In the genomic region with DNA sequence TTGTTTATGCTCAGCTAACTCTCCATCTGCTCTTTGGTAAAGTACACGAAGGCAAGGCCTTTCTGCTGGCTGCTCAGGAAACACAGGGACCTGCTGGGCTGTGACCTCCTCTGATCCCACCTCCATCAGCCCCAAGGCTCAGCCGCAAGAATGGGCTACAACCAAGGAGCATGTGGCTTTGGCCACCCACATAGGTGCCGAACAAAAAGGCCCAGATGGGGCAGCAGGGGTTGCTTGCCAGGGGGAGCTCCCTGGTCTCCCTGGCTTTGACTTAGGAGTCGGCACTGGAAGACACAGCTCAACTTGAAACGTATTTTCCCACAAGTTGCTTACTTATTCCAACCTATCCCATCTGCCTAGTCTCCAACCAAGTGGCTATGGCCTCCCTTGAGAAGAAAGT, we compare ENCODE assay signal across 34 cellular contexts.
"Had no signal": no experiment of that assay in that cellular context is flagged by ENCODE, and none has a peak within 500 bp of the region (broad histone marks: within the 10 kb centered on the region; RNA-seq: fewer than 3 reads in every experiment).

No MANE protein-coding gene starts in this region.

- DNase-seq: activated B cell treated with CpG ODN at 0.5 μM for 24 hours; activated CD4-positive, alpha-beta T cell treated with anti-CD3 and anti-CD28 coated beads for 4 hours; activated CD4-positive, alpha-beta T cell treated with anti-CD3 and anti-CD28 coated beads, Interleukin-2, amount 10 ng/mL, durations not matched to agents 24 days and 14 days; activated CD4-positive, alpha-beta T cell treated with anti-CD3 and anti-CD28 coated beads, Interleukin-2, amount 50 U/mL, for 1 hour; activated CD4-positive, alpha-beta T cell treated with anti-CD3 and anti-CD28 coated beads, Interleukin-2, amount 50 U/mL, for 4 hours; activated CD4-positive, CD25-positive, alpha-beta regulatory T cell treated with anti-CD3 and anti-CD28 coated beads, Interleukin-2, amount 50 U/mL, for 72 hours; activated CD8-positive, alpha-beta memory T cell treated with anti-CD3 and anti-CD28 coated beads, Interleukin-2, amount 50 U/mL, for 4 hours; activated CD8-positive, alpha-beta T cell treated with anti-CD3 and anti-CD28 coated beads for 36 hours; activated effector memory CD4-positive, alpha-beta T cell treated with anti-CD3 and anti-CD28 coated beads, Interleukin-2, amount 50 U/mL, for 16 hours; activated gamma-delta T cell treated with Interleukin-2 at 50 U/mL for 16 hours; activated naive CD4-positive, alpha-beta T cell; activated naive CD4-positive, alpha-beta T cell treated with anti-CD3 and anti-CD28 coated beads for 36 hours; activated naive CD4-positive, alpha-beta T cell treated with anti-CD3 and anti-CD28 coated beads, Interleukin-2, amount 50 U/mL, for 16 hours; activated naive CD8-positive, alpha-beta T cell treated with anti-CD3 and anti-CD28 coated beads for 36 hours; activated T-cell treated with anti-CD3 and anti-CD28 coated beads for 4 hours; activated T-cell treated with anti-CD3 and anti-CD28 coated beads, Interleukin-2, amount 50 U/mL, for 1 hour; activated T-cell treated with anti-CD3 and anti-CD28 coated beads, Interleukin-2, amount 50 U/mL, for 4 hours; activated T-cell treated with anti-CD3 and anti-CD28 coated beads, Interleukin-2, amount 50 U/mL, for 72 hours; adrenal gland; amniotic stem cell; aorta; body of pancreas; brain microvascular endothelial cell; central memory CD4-positive, alpha-beta T cell; T-helper 1 cell; T-helper 2 cell; T-helper 9 cell had no signal

- H3K9me3 ChIP-seq: adrenal gland, body of pancreas, breast epithelium had no signal

- H3K9me3 Mint-ChIP-seq: activated B cell treated with CpG ODN at 0.5 μM for 24 hours; activated CD4-positive, alpha-beta T cell treated with anti-CD3 and anti-CD28 coated beads, Interleukin-2, amount 10 ng/mL, durations not matched to agents 24 days and 14 days; activated CD8-positive, alpha-beta T cell treated with anti-CD3 and anti-CD28 coated beads for 36 hours; activated naive CD4-positive, alpha-beta T cell treated with anti-CD3 and anti-CD28 coated beads for 36 hours; activated naive CD4-positive, alpha-beta T cell treated with anti-CD3 and anti-CD28 coated beads, Interleukin-2, amount 50 U/mL, for 72 hours; activated naive CD8-positive, alpha-beta T cell treated with anti-CD3 and anti-CD28 coated beads for 36 hours; activated T-cell treated with anti-CD3 and anti-CD28 coated beads, Interleukin-2, amount 50 U/mL, for 4 hours; activated T-cell treated with anti-CD3 and anti-CD28 coated beads, Interleukin-2, amount 50 U/mL, for 72 hours; activated T-helper 1 cell treated with anti-CD3 and anti-CD28 coated beads, Interleukin-12 subunit alpha, Interleukin-12 subunit beta, Interleukin-2, Interleukin-4 antibody, amounts not matched to agents 30 ng/mL and 10 ng/mL and 1 ng/mL, durations not matched to agents 14 hours and 24 hours and 36 hours; activated T-helper 17 cell treated with anti-CD3 and anti-CD28 coated beads, Interleukin-2, amount 50 U/mL, for 72 hours; T-helper 1 cell treated with Interleukin-12 subunit alpha and Interleukin-12 subunit beta and Interleukin-4 antibody, amounts not matched to agents 30 μg/mL and 1 μg/mL, for 36 hours; T-helper 2 cell treated with Interferon-gamma antibody and Interleukin-4, amounts not matched to agents 5 μg/mL and 100 μg/mL, for 36 hours had no signal

- ATAC-seq: activated CD8-positive, alpha-beta T cell treated with anti-CD3 and anti-CD28 coated beads for 36 hours; activated naive CD4-positive, alpha-beta T cell treated with anti-CD3 and anti-CD28 coated beads, Interleukin-2, amount 50 U/mL, for 72 hours; activated T-cell treated with anti-CD3 and anti-CD28 coated beads, Interleukin-2, amount 50 U/mL, for 4 hours; activated T-cell treated with anti-CD3 and anti-CD28 coated beads, Interleukin-2, amount 50 U/mL, for 72 hours; activated T-helper 17 cell treated with anti-CD3 and anti-CD28 coated beads, Interleukin-2, amount 50 U/mL, for 72 hours; body of pancreas had no signal

- H3K36me3 Mint-ChIP-seq: activated naive CD8-positive, alpha-beta T cell treated with anti-CD3 and anti-CD28 coated beads for 36 hours had no signal

- H3K27me3 ChIP-seq: adrenal gland, body of pancreas, brain microvascular endothelial cell had no signal

- H3K27ac Mint-ChIP-seq: activated B cell treated with CpG ODN at 0.5 μM for 24 hours; activated CD4-positive, alpha-beta T cell treated with anti-CD3 and anti-CD28 coated beads, Interleukin-2, amount 10 ng/mL, durations not matched to agents 24 days and 14 days; activated CD8-positive, alpha-beta T cell treated with anti-CD3 and anti-CD28 coated beads for 36 hours; activated naive CD4-positive, alpha-beta T cell treated with anti-CD3 and anti-CD28 coated beads for 36 hours; activated naive CD4-positive, alpha-beta T cell treated with anti-CD3 and anti-CD28 coated beads, Interleukin-2, amount 50 U/mL, for 72 hours; activated naive CD8-positive, alpha-beta T cell treated with anti-CD3 and anti-CD28 coated beads for 36 hours; activated T-cell treated with anti-CD3 and anti-CD28 coated beads, Interleukin-2, amount 50 U/mL, for 72 hours; activated T-helper 1 cell treated with anti-CD3 and anti-CD28 coated beads, Interleukin-12 subunit alpha, Interleukin-12 subunit beta, Interleukin-2, Interleukin-4 antibody, amounts not matched to agents 30 ng/mL and 10 ng/mL and 1 ng/mL, durations not matched to agents 14 hours and 24 hours and 36 hours; activated T-helper 17 cell treated with anti-CD3 and anti-CD28 coated beads, Interleukin-2, amount 50 U/mL, for 72 hours; T-helper 1 cell treated with Interleukin-12 subunit alpha and Interleukin-12 subunit beta and Interleukin-4 antibody, amounts not matched to agents 30 μg/mL and 1 μg/mL, for 36 hours; T-helper 2 cell treated with Interferon-gamma antibody and Interleukin-4, amounts not matched to agents 5 μg/mL and 100 μg/mL, for 36 hours had no signal

- H3K27me3 Mint-ChIP-seq: activated CD4-positive, alpha-beta T cell treated with anti-CD3 and anti-CD28 coated beads, Interleukin-2, amount 10 ng/mL, durations not matched to agents 24 days and 14 days had no signal

- H3K4me3 Mint-ChIP-seq: activated B cell treated with CpG ODN at 0.5 μM for 24 hours; activated CD4-positive, alpha-beta T cell treated with anti-CD3 and anti-CD28 coated beads, Interleukin-2, amount 10 ng/mL, durations not matched to agents 24 days and 14 days; activated CD8-positive, alpha-beta T cell treated with anti-CD3 and anti-CD28 coated beads for 36 hours; activated naive CD4-positive, alpha-beta T cell treated with anti-CD3 and anti-CD28 coated beads for 36 hours; activated naive CD8-positive, alpha-beta T cell treated with anti-CD3 and anti-CD28 coated beads for 36 hours; activated T-cell treated with anti-CD3 and anti-CD28 coated beads, Interleukin-2, amount 50 U/mL, for 4 hours; activated T-cell treated with anti-CD3 and anti-CD28 coated beads, Interleukin-2, amount 50 U/mL, for 72 hours; activated T-helper 1 cell treated with anti-CD3 and anti-CD28 coated beads, Interleukin-12 subunit alpha, Interleukin-12 subunit beta, Interleukin-2, Interleukin-4 antibody, amounts not matched to agents 30 ng/mL and 10 ng/mL and 1 ng/mL, durations not matched to agents 14 hours and 24 hours and 36 hours; activated T-helper 17 cell treated with anti-CD3 and anti-CD28 coated beads, Interleukin-2, amount 50 U/mL, for 72 hours; T-helper 1 cell treated with Interleukin-12 subunit alpha and Interleukin-12 subunit beta and Interleukin-4 antibody, amounts not matched to agents 30 μg/mL and 1 μg/mL, for 36 hours; T-helper 2 cell treated with Interferon-gamma antibody and Interleukin-4, amounts not matched to agents 5 μg/mL and 100 μg/mL, for 36 hours had no signal

- H3K36me3 ChIP-seq: adrenal gland, brain microvascular endothelial cell, breast epithelium had no signal

- H3K4me1 Mint-ChIP-seq: activated B cell treated with CpG ODN at 0.5 μM for 24 hours; activated CD4-positive, alpha-beta T cell treated with anti-CD3 and anti-CD28 coated beads, Interleukin-2, amount 10 ng/mL, durations not matched to agents 24 days and 14 days; activated naive CD8-positive, alpha-beta T cell treated with anti-CD3 and anti-CD28 coated beads for 36 hours; activated T-helper 17 cell treated with anti-CD3 and anti-CD28 coated beads, Interleukin-2, amount 50 U/mL, for 72 hours had no signal

- H3K4me1 ChIP-seq: adrenal gland, body of pancreas, breast epithelium had no signal

- H3K4me3 ChIP-seq: adrenal gland, body of pancreas, breast epithelium had no signal

- H3K27ac ChIP-seq: adrenal gland, body of pancreas, brain microvascular endothelial cell, breast epithelium, VCaP had no signal
